ENCODE assay signal across 1 cellular context in genomic region chr5:177509991-177510566, GRCh38.
TF ChIP-seq lines count a peak whose summit lies in the region.

No MANE protein-coding gene starts in this region.

TF ChIP-seq in K562, 482 proteins besides CTCF, POLR2A, EP300 and RAD21:
- TF ChIP-seq TFE3 (CRISPR knock-in tag; IDR thresholded peaks at IDR 0.05): 0 out of 2 replicates have a peak, but pooled peaks have one; percentile 10
- no peak for TF ChIP-seq ZNF23 (CRISPR knock-in tag; IDR thresholded peaks at IDR 0.05)
- TF ChIP-seq ZFP36 (IDR thresholded peaks at IDR 0.05; ENCODE audit: low read depth, low read length, partially characterized antibody): peak; percentile 60
- TF ChIP-seq TSC22D4 (tag; IDR thresholded peaks at IDR 0.05): no peak
- TF ChIP-seq ELF1 (tag; IDR thresholded peaks at IDR 0.05): 0 out of 2 replicates have a peak, but pooled peaks have one; percentile 14
- TF ChIP-seq E2F5 (CRISPR knock-in tag; IDR thresholded peaks at IDR 0.05): no peak
- TF ChIP-seq ZBTB7A (IDR thresholded peaks at IDR 0.05; ENCODE audit: borderline replicate concordance, control insufficient read depth, low read depth, low read length): peak; percentile 16; the same call in 1 of the 2 replicates
- 0 out of 2 replicates have a peak, but pooled peaks have one; percentile 27 for TF ChIP-seq ZFP30 (CRISPR knock-in tag; IDR thresholded peaks at IDR 0.05; ENCODE audit: borderline replicate concordance)
- no peak for TF ChIP-seq ZNF696 (CRISPR knock-in tag; conservative IDR thresholded peaks at IDR 0.05)
- TF ChIP-seq NFE2L1 (tag; IDR thresholded peaks at IDR 0.05; ENCODE audit: borderline replicate concordance, low read depth): no peak
- TF ChIP-seq USF1 (CRISPR knock-in tag; IDR thresholded peaks at IDR 0.05): peak; percentile 71
- TF ChIP-seq DMBX1 (CRISPR knock-in tag; IDR thresholded peaks at IDR 0.05; ENCODE audit: borderline replicate concordance): no peak
- TF ChIP-seq RAD51 (IDR thresholded peaks at IDR 0.05; ENCODE audit: borderline replicate concordance, low read depth): peak; percentile 52; the same call in 1 of the 2 replicates
- TF ChIP-seq RBFOX2 (IDR thresholded peaks at IDR 0.05; ENCODE audit: low read depth, low read length): 0 out of 2 replicates have a peak, but pooled peaks have one; percentile 20
- TF ChIP-seq NR2C1 (IDR thresholded peaks at IDR 0.05): no peak
- TF ChIP-seq NR2C1 (tag; IDR thresholded peaks at IDR 0.05): 0 out of 2 replicates have a peak, but pooled peaks have one; percentile 16
- 0 out of 2 replicates have a peak, but pooled peaks have one; percentile 40 for TF ChIP-seq HDGF (IDR thresholded peaks at IDR 0.05)
- TF ChIP-seq NRF1 (conservative IDR thresholded peaks at IDR 0.05 in 1 of 2, IDR thresholded peaks at IDR 0.05 in 1 of 2): peak; percentile 51 to 52
- TF ChIP-seq ZNF780A (CRISPR knock-in tag; IDR thresholded peaks at IDR 0.05): no peak
- no peak for TF ChIP-seq ZHX1 (conservative IDR thresholded peaks at IDR 0.05; ENCODE audit: low read length)
- TF ChIP-seq EGR1 (conservative IDR thresholded peaks at IDR 0.05): peak; percentile 18; the same call in 1 of the 2 replicates
- peak; percentile 30; the same call in 1 of the 2 replicates for TF ChIP-seq POLR2G (IDR thresholded peaks at IDR 0.05; ENCODE audit: low read depth, low read length)
- peak; percentile 43 for TF ChIP-seq CTCFL (IDR thresholded peaks at IDR 0.05; ENCODE audit: borderline replicate concordance, insufficient read depth, low read depth, low read length, poor library complexity, severe bottlenecking)
- TF ChIP-seq MAX (CRISPR knock-in tag; IDR thresholded peaks at IDR 0.05): 0 out of 2 replicates have a peak, but pooled peaks have one; percentile 14
TF ChIP-seq in K562: peak in this region for 15.
